Comparison of ENCODE assay signal across 13 cellular contexts in the genomic region with DNA sequence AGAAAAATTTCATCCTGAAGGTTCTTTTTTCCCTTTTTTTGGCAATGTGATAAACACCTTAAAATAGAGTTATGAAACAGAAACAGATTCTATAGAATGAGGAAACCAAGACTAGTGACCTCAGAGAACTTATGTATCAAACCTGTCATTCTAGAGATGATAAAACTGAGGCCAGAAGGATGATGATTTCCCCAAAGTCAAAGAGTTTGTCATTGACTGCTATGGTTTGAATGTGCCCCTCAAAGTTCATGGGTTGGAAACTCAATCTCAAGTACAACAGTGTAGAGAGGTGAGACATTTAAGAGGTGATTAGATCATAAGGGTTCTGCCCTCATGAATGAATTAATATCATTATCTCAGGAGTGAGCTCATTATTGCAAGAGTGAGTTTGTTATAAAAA. TPM values are rescaled to one million over a fixed set of nuclear protein-coding genes. Genes with fewer than 3 reads are reported as not detected.
A peak's percentile ranks its signal among the peaks of the same experiment; 100 is the strongest.
DNase-seq lines count a peak whose midpoint lies in the region; ATAC-seq and TF ChIP-seq lines count a peak whose summit lies in the region.
"Had no signal": no experiment of that assay in that cellular context is flagged by ENCODE, and none has a peak within 500 bp of the region (broad histone marks: within the 10 kb centered on the region; RNA-seq: fewer than 3 reads in every experiment).

No MANE protein-coding gene starts in this region.

- H3K79me2 ChIP-seq in mammary epithelial cell (ENCODE audit: insufficient read depth, low read length) = no peaks in the 10 kb centered on the region

- no peak overlapping the region for H3K4me2 ChIP-seq in mammary epithelial cell (ENCODE audit: insufficient read depth, low read depth, low read length)

- no TSS peak for BruUV-seq in mammary epithelial cell (replicated peaks; lab: Mats Ljungman, UMichigan)

- H3K27ac ChIP-seq in mammary epithelial cell (ENCODE audit: insufficient read depth, low read depth, low read length) (no peak overlapping the region), gastroesophageal sphincter (peak overlapping the region in 1 of 4 donors; percentile 35)
- H3K27ac ChIP-seq: right atrium auricular region had no signal

- ATAC-seq in GM18502 (IDR thresholded peaks at IDR 0.05; ENCODE audit: poor library complexity, unreplicated experiment) = peak; percentile 45
- peak; percentile 45 for ATAC-seq in GM21423 (IDR thresholded peaks at IDR 0.05; ENCODE audit: unreplicated experiment)
- peak; percentile 29 for ATAC-seq in HG03342 (IDR thresholded peaks at IDR 0.05; ENCODE audit: unreplicated experiment)
- no peak for ATAC-seq in gastroesophageal sphincter

- CTCF ChIA-PET in mammary epithelial cell (lab: Charles Lee; ENCODE audit: low non-redundant PET) = no interaction called here

- H3K4me3 ChIP-seq in mammary epithelial cell (replicated peaks in 1 of 3; ENCODE audit: insufficient read depth in 1 of 3, low read depth in 2 of 3, low read length in 3 of 3) = no peak overlapping the region
- no peak overlapping the region for H3K4me3 ChIP-seq in gastroesophageal sphincter
- H3K4me3 ChIP-seq: esophagus muscularis mucosa, HAP-1, Peyer's patch, right atrium auricular region had no signal

- H4K20me1 ChIP-seq in mammary epithelial cell (ENCODE audit: insufficient read depth, low read length) = no peaks in the 10 kb centered on the region

- DNase-seq in mammary epithelial cell (no peak), middle frontal gyrus (ENCODE audit: extremely low spot score, low spot score) (no peak), cardiac septum (ENCODE audit: low spot score) (no peak), NCI-H82 (lab: John Stamatoyannopoulos, UW) (no peak)
- DNase-seq: NCI-H187, Peyer's patch had no signal

- in situ Hi-C loops in mammary epithelial cell (cut with MboI; ENCODE audit: low sequenced_read_pairs in 2 of 2) = no loop called here

- H3K27me3 ChIP-seq in mammary epithelial cell (ENCODE audit: insufficient read depth, low read length) = no peaks in the 10 kb centered on the region
- no peaks in the 10 kb centered on the region for H3K27me3 ChIP-seq in gastroesophageal sphincter
- H3K27me3 ChIP-seq: esophagus muscularis mucosa, Peyer's patch, right atrium auricular region had no signal

- peak overlapping the region; percentile 30 for H2AFZ ChIP-seq in mammary epithelial cell (ENCODE audit: low read depth, low read length)

- no peak for TF ChIP-seq CTCF in mammary epithelial cell (conservative IDR thresholded peaks at IDR 0.05 in 1 of 2, IDR thresholded peaks at IDR 0.05 in 1 of 2; ENCODE audit: extremely low read depth in 1 of 2, insufficient read depth in 1 of 2, low read depth in 1 of 2, low read length in 2 of 2)
- TF ChIP-seq CTCF in gastroesophageal sphincter (IDR thresholded peaks at IDR 0.05) = no peak

- H3K36me3 ChIP-seq in mammary epithelial cell (ENCODE audit: insufficient read depth, low read length) (no peaks in the 10 kb centered on the region), gastroesophageal sphincter (no peaks in the 10 kb centered on the region)
- H3K36me3 ChIP-seq: esophagus muscularis mucosa, HAP-1, Peyer's patch, right atrium auricular region had no signal

- H3K4me1 ChIP-seq in mammary epithelial cell (ENCODE audit: insufficient read depth, low read length) (no peaks in the 10 kb centered on the region), gastroesophageal sphincter (peaks cover 0 to 10% (median 0%) of the 10 kb centered on the region in 3 donors)
- H3K4me1 ChIP-seq: HAP-1, right atrium auricular region had no signal

- dilution Hi-C loops in mammary epithelial cell (cut with HindIII; ENCODE audit: low sequenced_read_pairs) = no loop called here

- no peak for TF ChIP-seq POLR2A in gastroesophageal sphincter (IDR thresholded peaks at IDR 0.05)

- H3K9me3 ChIP-seq in mammary epithelial cell (replicated peaks; ENCODE audit: insufficient read depth, low read length) (no peaks in the 10 kb centered on the region), gastroesophageal sphincter (no peaks in the 10 kb centered on the region)
- H3K9me3 ChIP-seq: esophagus muscularis mucosa, HAP-1, Peyer's patch, right atrium auricular region had no signal

- H3K9ac ChIP-seq in mammary epithelial cell (ENCODE audit: insufficient read depth, low read length) = no peak overlapping the region

- no peak for TF ChIP-seq EP300 in gastroesophageal sphincter (IDR thresholded peaks at IDR 0.05)

- intact Hi-C loops in mammary epithelial cell (cut with micrococcal nuclease) = no loop called here
- intact Hi-C loops in cardiac septum (cut with DNase I) = no loop called here

RNA-seq across cellular contexts. Expression of a gene that starts 13.7 kb away (rescaled TPM):
- total RNA-seq in mammary epithelial cell = 1 to 10 TPM in 1 of 2 donors, under 1 TPM in 1; 0.56 to 1.5 TPM
- polyA plus RNA-seq in mammary epithelial cell = 0.16 TPM
- polyA minus RNA-seq in mammary epithelial cell = not detected
- total RNA-seq in gastroesophageal sphincter = 10 to 100 TPM in 1 of 4 donors, 1 to 10 TPM in 3; 2.6 to 10.4 (median 5.9) TPM
- total RNA-seq in cardiac septum = 3.2 TPM
